Comparison of ENCODE assay signal across 10 cellular contexts in genomic region chr9:5303840-5304795, GRCh38. TPM values are rescaled to one million over a fixed set of nuclear protein-coding genes. Genes with fewer than 3 reads are reported as not detected.
DNase-seq lines count a peak whose midpoint lies in the region; ATAC-seq, FAIRE-seq and TF ChIP-seq lines count a peak whose summit lies in the region.
"Not testable (repeated sequence)": the region's sequence is repeated elsewhere in the genome, so short reads cannot be mapped to it uniquely, and the experiment has no call there.
"Had no signal": no experiment of that assay in that cellular context is flagged by ENCODE, and none has a peak within 500 bp of the region (broad histone marks: within the 10 kb centered on the region; RNA-seq: fewer than 3 reads in every experiment).

Gene RLN2 (minus strand): TSS chr9:5304716. CDS start chr9:5304580, 136 bp downstream.

- not testable (repeated sequence) for H3K36me3 ChIP-seq in bronchial epithelial cell (ENCODE audit: control insufficient read depth, insufficient read depth, low read length)

- POLR2A ChIA-PET in activated B cell treated with CpG ODN at 0.5 μM for 24 hours (lab: Charles Lee) = not testable (repeated sequence)

- intact Hi-C loops in activated B cell treated with CpG ODN at 0.5 μM for 24 hours (cut with micrococcal nuclease) = not testable (repeated sequence)

- H3K27ac Mint-ChIP-seq in activated B cell treated with CpG ODN at 0.5 μM for 24 hours = peak within 1 kb of the TSS; percentile 13
- not testable (repeated sequence) for H3K27ac Mint-ChIP-seq in stimulated activated effector memory CD8-positive, alpha-beta T cell treated with anti-CD3 and anti-CD28 coated beads, Interleukin-12 subunit alpha, Interleukin-12 subunit beta, amount 100 ng/mL, for 72 hours

- DNase-seq in HTR-8/SVneo (ENCODE audit: insufficient read length, low spot score); activated B cell treated with CpG ODN at 0.5 μM for 24 hours; bronchial epithelial cell (ENCODE audit: low read depth): not testable (repeated sequence)
- DNase-seq in left kidney (ENCODE audit: low read depth, low spot score) = peak; percentile 11
- DNase-seq in stimulated activated effector memory CD8-positive, alpha-beta T cell treated with anti-CD3 and anti-CD28 coated beads, Interleukin-12 subunit alpha, Interleukin-12 subunit beta, amount 100 ng/mL, for 72 hours (ENCODE audit: low spot score in 2 of 2) = peak in 1 of 2 donors; percentile 62

- not testable (repeated sequence) for H3K36me3 Mint-ChIP-seq in activated B cell treated with CpG ODN at 0.5 μM for 24 hours (ENCODE audit: low read depth); stimulated activated effector memory CD8-positive, alpha-beta T cell treated with anti-CD3 and anti-CD28 coated beads, Interleukin-12 subunit alpha, Interleukin-12 subunit beta, amount 100 ng/mL, for 72 hours

- not testable (repeated sequence) for H3K27me3 ChIP-seq in bronchial epithelial cell (ENCODE audit: control insufficient read depth, insufficient read depth, low read length)

- peak within 1 kb of the TSS; percentile 6 for H3K4me3 ChIP-seq in GM12875 (ENCODE audit: low read depth, low read length)
- not testable (repeated sequence) for H3K4me3 ChIP-seq in bronchial epithelial cell (ENCODE audit: low read depth, low read length)

- FAIRE-seq in HTR-8/SVneo (lab: Jason Lieb, UNC) = peak; percentile 97
- FAIRE-seq in bronchial epithelial cell (lab: Jason Lieb, UNC) = peak; percentile 99

- H3K4me3 Mint-ChIP-seq in activated B cell treated with CpG ODN at 0.5 μM for 24 hours = peak within 1 kb of the TSS; percentile 39
- peak within 1 kb of the TSS; percentile 17 for H3K4me3 Mint-ChIP-seq in stimulated activated effector memory CD8-positive, alpha-beta T cell treated with anti-CD3 and anti-CD28 coated beads, Interleukin-12 subunit alpha, Interleukin-12 subunit beta, amount 100 ng/mL, for 72 hours

- CTCF ChIA-PET in activated B cell treated with CpG ODN at 0.5 μM for 24 hours (lab: Charles Lee) = not testable (repeated sequence)

- not testable (repeated sequence) for H3K27me3 Mint-ChIP-seq in activated B cell treated with CpG ODN at 0.5 μM for 24 hours

- ATAC-seq in GM19467 (IDR thresholded peaks at IDR 0.05; ENCODE audit: unreplicated experiment) = peak; percentile 100
- peak; percentile 100 for ATAC-seq in HG02885 (IDR thresholded peaks at IDR 0.05; ENCODE audit: poor library complexity, unreplicated experiment)
- ATAC-seq in activated B cell treated with CpG ODN at 0.5 μM for 24 hours (ENCODE audit: low read depth) = peak; percentile 100
- ATAC-seq in stimulated activated effector memory CD8-positive, alpha-beta T cell treated with anti-CD3 and anti-CD28 coated beads, Interleukin-12 subunit alpha, Interleukin-12 subunit beta, amount 100 ng/mL, for 72 hours = peak; percentile 99

- H3K9me3 Mint-ChIP-seq in activated B cell treated with CpG ODN at 0.5 μM for 24 hours; stimulated activated effector memory CD8-positive, alpha-beta T cell treated with anti-CD3 and anti-CD28 coated beads, Interleukin-12 subunit alpha, Interleukin-12 subunit beta, amount 100 ng/mL, for 72 hours: not testable (repeated sequence)

- TF ChIP-seq CTCF in GM12875 (IDR thresholded peaks at IDR 0.05; ENCODE audit: borderline replicate concordance, insufficient read depth, low read depth, low read length); activated B cell treated with CpG ODN at 0.5 μM for 24 hours (IDR thresholded peaks at IDR 0.05); bronchial epithelial cell (IDR thresholded peaks at IDR 0.05; ENCODE audit: insufficient read depth, low read length, severe bottlenecking): not testable (repeated sequence)

- H3K4me1 Mint-ChIP-seq in activated B cell treated with CpG ODN at 0.5 μM for 24 hours = peaks cover 11% of the 10 kb centered on the region
- peaks cover 25% of the 10 kb centered on the region for H3K4me1 Mint-ChIP-seq in stimulated activated effector memory CD8-positive, alpha-beta T cell treated with anti-CD3 and anti-CD28 coated beads, Interleukin-12 subunit alpha, Interleukin-12 subunit beta, amount 100 ng/mL, for 72 hours

RNA-seq across cellular contexts. Expression of gene RLN2, which starts in this region (rescaled TPM):
- total RNA-seq in activated B cell treated with CpG ODN at 0.5 μM for 24 hours (1.8 and 1.9 TPM in 2 replicates), bronchial epithelial cell (0.26 and 0.90 TPM in 2 replicates)
- total RNA-seq: glomerular endothelial cell, SJSA1 had no signal
